Comparison of ENCODE assay signal across 8 cellular contexts in the genomic region with DNA sequence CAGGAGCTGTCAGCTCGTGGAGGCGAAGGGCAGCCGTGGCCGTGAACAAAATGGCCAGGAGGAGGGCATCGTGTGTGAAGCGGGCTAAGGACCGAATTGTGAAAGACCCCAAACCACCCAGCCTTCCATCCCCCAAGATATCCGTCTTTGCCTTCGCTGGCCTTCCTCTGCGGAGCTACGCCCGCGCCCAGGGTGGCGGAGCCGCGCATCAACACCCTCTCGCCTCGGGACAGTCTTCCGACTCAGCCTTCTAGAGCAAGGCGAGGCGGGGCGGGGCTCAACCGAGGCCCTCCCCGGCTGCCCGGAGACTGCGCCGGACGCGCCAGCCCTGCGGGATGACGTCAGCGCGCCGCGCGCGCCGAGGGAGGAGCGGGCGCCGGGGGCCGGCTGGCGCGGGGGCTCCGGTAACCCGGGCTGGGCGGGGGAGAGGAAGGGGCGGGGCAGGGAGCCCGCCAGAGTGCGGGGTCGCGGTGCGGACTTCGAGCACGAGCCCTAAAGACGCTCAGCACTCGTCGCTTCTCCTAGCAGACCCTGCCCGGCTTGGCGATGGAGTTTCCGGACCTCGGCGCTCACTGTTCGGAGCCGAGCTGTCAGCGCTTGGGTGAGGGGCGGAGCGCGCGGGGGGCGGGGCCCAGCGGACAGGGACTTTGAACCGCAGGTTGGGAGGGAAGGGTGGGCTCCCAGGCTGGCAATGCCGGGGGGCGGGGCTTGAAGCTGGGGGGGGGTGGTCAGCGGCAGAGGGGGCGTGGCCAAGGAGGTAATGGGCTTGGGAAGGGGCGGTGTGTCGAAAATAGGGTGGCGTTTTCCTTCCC. TPM values are rescaled to one million over a fixed set of nuclear protein-coding genes. Genes with fewer than 3 reads are reported as not detected.
DNase-seq lines count a peak whose midpoint lies in the region; ATAC-seq and TF ChIP-seq lines count a peak whose summit lies in the region.

A gene with protein sequence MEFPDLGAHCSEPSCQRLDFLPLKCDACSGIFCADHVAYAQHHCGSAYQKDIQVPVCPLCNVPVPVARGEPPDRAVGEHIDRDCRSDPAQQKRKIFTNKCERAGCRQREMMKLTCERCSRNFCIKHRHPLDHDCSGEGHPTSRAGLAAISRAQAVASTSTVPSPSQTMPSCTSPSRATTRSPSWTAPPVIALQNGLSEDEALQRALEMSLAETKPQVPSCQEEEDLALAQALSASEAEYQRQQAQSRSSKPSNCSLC (plus strand): TSS at position 341 of the 812 bp plus-strand sequence. CDS start 206 bp downstream, at position 547.

- DNase-seq in CD14-positive monocyte (ENCODE audit: low spot score) (peak; percentile 89), NCI-H748 (lab: John Stamatoyannopoulos, UW; ENCODE audit: unreplicated experiment) (peak; percentile 94), cortex of kidney (lab: John Stamatoyannopoulos, UW) (peak; percentile 74), left lung (peak; percentile 95 to 99)
- DNase-seq in activated CD4-positive, alpha-beta T cell treated with anti-CD3 and anti-CD28 coated beads, Interleukin-2, amount 50 U/mL, for 1 hour: peak; percentile 94
- DNase-seq in stimulated activated CD4-positive, alpha-beta T cell treated with anti-CD3 and anti-CD28 coated beads, Interleukin-2, amount 100 ng/mL, for 48 hours: peak; percentile 92 to 95

- H3K4me3 Mint-ChIP-seq in CD14-positive monocyte: peak within 1 kb of the TSS; percentile 86 to 98

- H3K36me3 ChIP-seq in left lung: peaks cover 0 to 38% of the 10 kb centered on the region in 2 donors

- TF ChIP-seq CTCF in CD14-positive monocyte (IDR thresholded peaks at IDR 0.05): no peak
- TF ChIP-seq CTCF in left lung (IDR thresholded peaks at IDR 0.05): no peak

- H3K9me3 ChIP-seq in left lung: peaks cover 0 to 4% of the 10 kb centered on the region in 2 donors

- intact Hi-C loops in CD14-positive monocyte (cut with micrococcal nuclease) (loop anchor here in 1 of 2 donors (2.0 kb wide), 1 partner anchor 28 kb away; a partner anchor contains a TSS), left lung (cut with DNase I) (no loop called here)

- ATAC-seq in GM19395 (IDR thresholded peaks at IDR 0.05; ENCODE audit: unreplicated experiment): peak; percentile 95
- peak; percentile 83 for ATAC-seq in HG03558 (IDR thresholded peaks at IDR 0.05; ENCODE audit: extremely low read depth, unreplicated experiment)
- peak; percentile 96 for ATAC-seq in left lung

- peaks cover 39% of the 10 kb centered on the region for H3K4me1 Mint-ChIP-seq in CD14-positive monocyte

- H3K4me1 ChIP-seq in left lung: peaks cover 14 to 35% of the 10 kb centered on the region in 2 donors

- peak within 1 kb of the TSS; percentile 50 to 61 for H3K4me3 ChIP-seq in left lung

- H3K27ac ChIP-seq in left lung: peak within 1 kb of the TSS; percentile 94 to 95

- peaks cover 2 to 8% (median 4%) of the 10 kb centered on the region in 7 donors for H3K9me3 Mint-ChIP-seq in CD14-positive monocyte

- H3K27me3 Mint-ChIP-seq in CD14-positive monocyte (ENCODE audit: low read depth in 3 of 3): peaks cover 2 to 3% (median 2%) of the 10 kb centered on the region in 3 donors

- peak within 1 kb of the TSS; percentile 87 to 96 (median 92) for H3K27ac Mint-ChIP-seq in CD14-positive monocyte

- H3K27me3 ChIP-seq in left lung: no peaks in the 10 kb centered on the region

- H3K36me3 Mint-ChIP-seq in CD14-positive monocyte: peaks cover 26 to 33% of the 10 kb centered on the region in 2 donors

RNA-seq across cellular contexts. Expression of the gene that starts here (rescaled TPM):
- polyA plus RNA-seq in CD14-positive monocyte: 10 to 100 TPM; 45.7 to 53.2 TPM
- 10 to 100 TPM; 28.5 to 40.8 TPM for total RNA-seq in left lung

Comparison
In these comparisons a context has a peak if more than half of its experiments do, and no peak if none do; other contexts are left out.
1. Peak in every context shown above with its lines: DNase-seq, ATAC-seq, H3K4me3 ChIP-seq and H3K27ac ChIP-seq.